In the genomic region with DNA sequence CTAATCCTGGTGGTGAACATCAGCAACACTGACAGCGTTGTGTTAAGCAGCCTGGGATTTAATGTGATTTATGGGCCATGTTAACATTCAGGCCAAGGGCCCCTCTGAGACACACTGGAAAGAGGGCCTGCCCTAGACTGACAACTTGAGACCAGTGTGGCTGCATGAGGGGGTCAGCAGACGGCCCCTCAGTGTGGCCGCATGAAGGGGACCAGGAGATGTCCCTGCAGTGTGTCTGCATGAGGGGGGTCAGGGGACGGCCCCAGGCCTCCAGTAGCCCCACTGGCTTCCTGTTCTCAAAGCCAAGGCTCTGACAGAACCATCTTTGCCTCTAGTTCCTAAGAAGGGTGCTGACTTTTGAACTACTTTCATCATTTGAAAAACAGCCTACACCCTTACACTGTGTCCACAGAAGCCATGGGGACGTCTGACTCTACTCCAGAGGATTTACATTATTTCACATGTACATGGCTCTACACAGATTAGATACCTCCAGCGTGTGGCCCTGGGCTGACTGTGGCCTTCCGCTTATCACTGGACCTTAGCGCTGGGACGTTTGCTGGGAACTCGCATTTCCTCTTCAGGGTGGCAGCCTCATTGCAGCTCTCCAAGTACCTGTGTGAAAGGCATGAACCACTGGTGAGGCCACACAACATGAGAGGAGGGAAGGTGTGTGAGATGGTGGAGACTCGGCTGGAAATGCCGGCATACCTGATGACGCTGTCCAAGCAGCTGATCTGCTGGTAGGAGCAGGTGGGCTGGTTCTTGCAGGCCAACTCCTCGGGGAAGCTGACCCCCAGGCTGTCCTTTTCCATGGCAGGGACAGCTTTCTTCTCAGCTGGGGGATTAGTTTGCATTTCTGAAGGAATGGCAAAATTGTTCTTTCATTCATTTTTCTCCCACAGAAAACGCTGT, we compare ENCODE assay signal across 21 cellular contexts. TPM values are rescaled to one million over a fixed set of nuclear protein-coding genes. Genes with fewer than 3 reads are reported as not detected.
A peak's percentile ranks its signal among the peaks of the same experiment; 100 is the strongest.
DNase-seq lines count a peak whose midpoint lies in the region; ATAC-seq and TF ChIP-seq lines count a peak whose summit lies in the region.
"Had no signal": no experiment of that assay in that cellular context is flagged by ENCODE, and none has a peak within 500 bp of the region (broad histone marks: within the 10 kb centered on the region; RNA-seq: fewer than 3 reads in every experiment).

No MANE protein-coding gene starts in this region.

- no peaks in the 10 kb centered on the region for H3K27me3 Mint-ChIP-seq in T-helper 17 cell
- H3K27me3 Mint-ChIP-seq: CD8-positive, alpha-beta memory T cell had no signal

- DNase-seq in Right ventricle myocardium inferior (ENCODE audit: missing footprints) (peak; percentile 11), cardiac septum (ENCODE audit: low spot score) (no peak), T-helper 17 cell (no peak), right lobe of liver (peak in 2 of 3 donors; percentile 12 to 31), spleen (peak; percentile 37), NCI-H146 (lab: John Stamatoyannopoulos, UW) (no peak), DMS114 treated with DMSO at 0.1 percent for 48 hours (lab: John Stamatoyannopoulos, UW; ENCODE audit: unreplicated experiment) (no peak)
- no peak for DNase-seq in activated CD4-positive, CD25-positive, alpha-beta regulatory T cell (lab: John Stamatoyannopoulos, UW)
- DNase-seq: 8988T, C1 segment of cervical spinal cord, Calu3, DMS53, EL, GF-D8, MG63, NCI-H1048, NCI-H1417 treated with DMSO at 0.1 percent for 48 hours, NCI-H1930, NCI-H748 treated with DMSO at 0.1 percent for 48 hours had no signal

- 81% methylated on average over 8 of the region's 15 CpGs for WGBS in right lobe of liver (ENCODE audit: insufficient coverage, low coverage, low lambda C conversion rate, missing lambda C conversion rate)
- 88 to 91% (median 91%) methylated on average over 13 to 15 of the region's 15 CpGs for WGBS in spleen, 5 donors

- H3K27ac Mint-ChIP-seq in T-helper 17 cell, result peak overlapping the region; percentile 27

- no peak overlapping the region for H3K27ac ChIP-seq in right lobe of liver
- no peak overlapping the region for H3K27ac ChIP-seq in spleen

- H3K27me3 ChIP-seq in right lobe of liver (no peaks in the 10 kb centered on the region), spleen (replicated peaks in 1 of 7) (no peaks in the 10 kb centered on the region)
- H3K27me3 ChIP-seq: MG63 had no signal

- peaks cover 0 to 14% (median 2%) of the 10 kb centered on the region in 4 donors for H3K4me1 ChIP-seq in right lobe of liver
- peaks cover 0 to 36% (median 13%) of the 10 kb centered on the region in 6 donors for H3K4me1 ChIP-seq in spleen

- no peak for TF ChIP-seq CTCF in right lobe of liver (IDR thresholded peaks at IDR 0.05)
- no peak for TF ChIP-seq CTCF in spleen (IDR thresholded peaks at IDR 0.05 in 8 of 11, conservative IDR thresholded peaks at IDR 0.05 in 3 of 11)

- no peaks in the 10 kb centered on the region for H3K36me3 Mint-ChIP-seq in T-helper 17 cell (ENCODE audit: low read depth)

- H3K4me3 Mint-ChIP-seq in T-helper 17 cell, result no peak overlapping the region
- H3K4me3 Mint-ChIP-seq: CD8-positive, alpha-beta memory T cell had no signal

- ATAC-seq in Right ventricle myocardium inferior (no peak), T-helper 17 cell (no peak), right lobe of liver (no peak)
- ATAC-seq: Panc1 had no signal

- intact Hi-C loops in Right ventricle myocardium inferior (cut with DNase I), result no loop called here
- intact Hi-C loops in cardiac septum (cut with DNase I), result no loop called here
- intact Hi-C loops in right lobe of liver (cut with DNase I), result loop anchor here in 1 of 2 donors (5.0 kb wide), 1 partner anchor 79 kb away; no protein-coding TSS in a partner anchor
- intact Hi-C loops in spleen (cut with DNase I; ENCODE audit: low total_unique reads), result no loop called here

- no peak for TF ChIP-seq POLR2A in right lobe of liver (IDR thresholded peaks at IDR 0.05)
- no peak for TF ChIP-seq POLR2A in spleen (IDR thresholded peaks at IDR 0.05)

- H3K9me3 ChIP-seq in T-helper 17 cell (ENCODE audit: control insufficient read depth, low read length, poor library complexity, severe bottlenecking) (no peaks in the 10 kb centered on the region), right lobe of liver (no peaks in the 10 kb centered on the region), spleen (no peaks in the 10 kb centered on the region)
- H3K9me3 ChIP-seq: MG63 had no signal

- H3K4me1 Mint-ChIP-seq in T-helper 17 cell, result no peaks in the 10 kb centered on the region
- H3K4me1 Mint-ChIP-seq: CD8-positive, alpha-beta memory T cell had no signal

- H3K36me3 ChIP-seq in right lobe of liver (peaks cover 0 to 31% (median 15%) of the 10 kb centered on the region in 4 donors), spleen (peaks cover 0 to 99% (median 60%) of the 10 kb centered on the region in 6 donors)

- H3K4me3 ChIP-seq in right lobe of liver, result no peak overlapping the region
- H3K4me3 ChIP-seq in spleen, result no peak overlapping the region
- H3K4me3 ChIP-seq: MG63 had no signal

RNA-seq across cellular contexts. Expression of a gene that starts 18.2 kb away (rescaled TPM):
- total RNA-seq in Right ventricle myocardium inferior, result 4.3 TPM
- total RNA-seq in cardiac septum, result 2.7 TPM
- total RNA-seq in T-helper 17 cell, result 1 to 10 TPM in 1 of 2 donors, under 1 TPM in 1; 0.47 to 1.3 TPM
- total RNA-seq in right lobe of liver, result 1 to 10 TPM; 1.7 to 8.3 (median 3.8) TPM
- 10 to 100 TPM in 3 of 7 donors, 1 to 10 TPM in 4; 3.9 to 22.7 (median 8.1) TPM for total RNA-seq in spleen
- 10 to 100 TPM in 1 of 3 donors, 1 to 10 TPM in 2; 6.2 to 14.2 (median 8.6) TPM for polyA plus RNA-seq in spleen

RNA-seq across cellular contexts. Expression of a gene that starts 30.4 kb away (rescaled TPM):
- total RNA-seq in Right ventricle myocardium inferior (4.7 TPM), cardiac septum (13.0 TPM), T-helper 17 cell (10 to 100 TPM; 40.7 to 40.8 TPM), right lobe of liver (10 to 100 TPM in 1 of 6 experiments, 1 to 10 TPM in 5; 4.5 to 12.5 (median 6.1) TPM), spleen (10 to 100 TPM in 6 of 7 donors, 1 to 10 TPM in 1; 9.7 to 16.2 (median 14.8) TPM)
- 1 to 10 TPM; 2.0 to 3.7 (median 2.6) TPM for polyA plus RNA-seq in spleen

RNA-seq across cellular contexts. Expression of a gene that starts 54.5 kb away (rescaled TPM):
- total RNA-seq in Right ventricle myocardium inferior, result 26.2 TPM
- 29.5 TPM for total RNA-seq in cardiac septum
- 100 to 1,000 TPM; 114 to 123 TPM for total RNA-seq in T-helper 17 cell
- total RNA-seq in right lobe of liver, result 10 to 100 TPM in 5 of 6 experiments, 1 to 10 TPM in 1; 9.8 to 24.3 (median 16.8) TPM
- 10 to 100 TPM; 39.7 to 61.2 (median 47.1) TPM for total RNA-seq in spleen
- polyA plus RNA-seq in spleen, result 10 to 100 TPM; 46.8 to 64.5 (median 58.5) TPM

Comparison
In these comparisons a context has a peak if more than half of its experiments do, and no peak if none do; other contexts are left out.
1. DNase-seq: peak in Right ventricle myocardium inferior (single experiment), right lobe of liver (2 of 3) and spleen (single experiment); none in cardiac septum (single experiment), T-helper 17 cell (0 of 3), NCI-H146 (single experiment), DMS114 treated with DMSO at 0.1 percent for 48 hours (single experiment) and activated CD4-positive, CD25-positive, alpha-beta regulatory T cell (0 of 4).